ENCODE assay signal across 8 cellular contexts in the genomic region with DNA sequence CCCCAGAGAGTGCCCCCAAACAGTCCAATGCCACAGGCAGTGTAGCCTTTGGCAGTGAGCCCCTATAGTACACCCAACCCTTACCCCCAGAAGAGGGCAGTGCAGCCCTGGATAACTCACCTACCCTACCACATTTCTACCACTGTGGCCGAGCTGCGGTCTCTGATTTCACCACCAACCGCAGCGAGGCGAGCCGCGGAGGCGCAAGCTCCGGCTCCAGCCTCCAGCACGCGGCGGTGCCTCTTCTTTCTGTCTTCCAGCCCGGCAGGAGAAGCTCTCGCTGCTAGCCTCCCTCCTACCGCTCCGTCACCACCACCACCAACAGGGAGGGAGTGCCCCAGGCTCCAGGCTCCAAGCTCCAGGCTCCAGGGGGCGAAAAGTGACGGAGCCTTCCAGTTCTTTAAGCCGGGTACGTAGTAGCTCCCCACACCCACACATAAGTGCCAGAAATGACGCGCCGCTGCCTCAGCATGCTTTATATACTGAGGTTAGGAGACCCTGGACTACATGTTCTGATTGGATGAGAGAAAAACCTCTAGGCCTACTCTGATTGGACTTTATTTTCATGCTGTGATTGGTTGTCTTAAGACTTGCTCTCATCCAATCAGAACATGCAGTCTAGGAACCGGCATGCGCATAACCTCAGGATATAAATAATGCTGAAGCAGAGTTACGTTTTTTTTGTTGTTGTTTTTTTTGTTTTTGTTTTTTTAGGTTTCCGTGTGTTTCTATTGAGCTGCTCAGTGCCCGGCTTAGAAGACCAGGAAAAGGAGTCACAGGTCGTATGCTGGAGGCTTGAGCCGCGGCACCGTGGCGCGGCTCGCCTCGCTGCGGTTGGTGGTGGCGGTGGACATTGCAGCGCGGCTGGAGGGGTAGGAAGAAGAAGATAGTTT. TPM values are rescaled to one million over a fixed set of nuclear protein-coding genes. Genes with fewer than 3 reads are reported as not detected.
DNase-seq lines count a peak whose midpoint lies in the region; ATAC-seq and TF ChIP-seq lines count a peak whose summit lies in the region.
"Had no signal": no experiment of that assay in that cellular context is flagged by ENCODE, and none has a peak within 500 bp of the region (broad histone marks: within the 10 kb centered on the region; RNA-seq: fewer than 3 reads in every experiment).

A gene (plus strand): TSS at position 645 of the 893 bp plus-strand sequence.

- H3K4me3 ChIP-seq in SK-N-SH (ENCODE audit: low read depth in 2 of 2, low read length in 1 of 2) = no peak within 1 kb of the TSS
- no peak within 1 kb of the TSS for H3K4me3 ChIP-seq in naive thymus-derived CD4-positive, alpha-beta T cell (ENCODE audit: low read length)

- no peaks in the 10 kb centered on the region for H3K36me3 ChIP-seq in SK-N-SH (replicated peaks in 1 of 2; ENCODE audit: control insufficient read depth in 1 of 2, insufficient read depth in 2 of 2, low read length in 1 of 2)
- H3K36me3 ChIP-seq in naive thymus-derived CD4-positive, alpha-beta T cell (ENCODE audit: control insufficient read depth in 2 of 3, insufficient read depth in 3 of 3, low read length in 3 of 3) = no peaks in the 10 kb centered on the region

- no peak within 1 kb of the TSS for H2AFZ ChIP-seq in SK-N-SH (ENCODE audit: low read depth)

- H3K27ac ChIP-seq in SK-N-SH (ENCODE audit: low read depth in 2 of 2, low read length in 1 of 2) = no peak within 1 kb of the TSS
- no peak within 1 kb of the TSS for H3K27ac ChIP-seq in naive thymus-derived CD4-positive, alpha-beta T cell (ENCODE audit: low read depth, low read length)

- no peaks in the 10 kb centered on the region for H3K36me3 Mint-ChIP-seq in endothelial cell (ENCODE audit: low read depth, unreplicated experiment)
- no peaks in the 10 kb centered on the region for H3K36me3 Mint-ChIP-seq in naive thymus-derived CD4-positive, alpha-beta T cell

- no peak within 1 kb of the TSS for H3K4me3 Mint-ChIP-seq in endothelial cell (ENCODE audit: unreplicated experiment)
- H3K4me3 Mint-ChIP-seq in naive thymus-derived CD4-positive, alpha-beta T cell = no peak within 1 kb of the TSS

- DNase-seq in NCI-H146 (lab: John Stamatoyannopoulos, UW) = peak; percentile 64
- DNase-seq in SK-N-SH = peak; percentile 56
- peak; percentile 83 for DNase-seq in endothelial cell (ENCODE audit: low spot score)
- DNase-seq in naive thymus-derived CD4-positive, alpha-beta T cell = peak in 3 of 9 donors; percentile 3 to 15 (median 7)
- DNase-seq in posterior vena cava (ENCODE audit: low spot score) = no peak

- H3K4me1 Mint-ChIP-seq in endothelial cell (ENCODE audit: unreplicated experiment) = peaks cover 3% of the 10 kb centered on the region
- H3K4me1 Mint-ChIP-seq in naive thymus-derived CD4-positive, alpha-beta T cell = no peaks in the 10 kb centered on the region

- 78% methylated on average over 24 of the region's 40 CpGs for WGBS in SK-N-SH (ENCODE audit: low lambda C conversion rate)

- POLR2A ChIA-PET in SK-N-SH (lab: Yijun Ruan, JAX) = no interaction called here
- POLR2A ChIA-PET in naive thymus-derived CD4-positive, alpha-beta T cell (lab: Charles Lee) = no interaction called here

- H3K79me2 ChIP-seq in SK-N-SH (ENCODE audit: insufficient read depth) = no peaks in the 10 kb centered on the region

- TF ChIP-seq RAD21 in SK-N-SH (IDR thresholded peaks at IDR 0.05; ENCODE audit: low read length) = peak; percentile 58

- TF ChIP-seq EP300 in SK-N-SH (IDR thresholded peaks at IDR 0.05; ENCODE audit: borderline replicate concordance in 1 of 2, low read depth in 1 of 2, low read length in 1 of 2) = no peak

- no peaks in the 10 kb centered on the region; a peak in 1 of 4 replicates for H3K4me1 ChIP-seq in SK-N-SH (ENCODE audit: control insufficient read depth in 1 of 2, insufficient read depth in 2 of 2, low read depth in 1 of 2, low read length in 1 of 2)
- H3K4me1 ChIP-seq in naive thymus-derived CD4-positive, alpha-beta T cell (ENCODE audit: control insufficient read depth in 2 of 2, insufficient read depth in 2 of 2, low read length in 2 of 2) = no peaks in the 10 kb centered on the region

- no peaks in the 10 kb centered on the region for H3K9me2 ChIP-seq in SK-N-SH

- H3K9me3 Mint-ChIP-seq in endothelial cell (ENCODE audit: unreplicated experiment) = no peaks in the 10 kb centered on the region
- H3K9me3 Mint-ChIP-seq in naive thymus-derived CD4-positive, alpha-beta T cell = peaks cover 0 to 3% (median 0%) of the 10 kb centered on the region in 11 donors

- H3K9ac ChIP-seq in SK-N-SH = no peak within 1 kb of the TSS

- no peaks in the 10 kb centered on the region for H3F3A ChIP-seq in SK-N-SH (replicated peaks; ENCODE audit: insufficient read depth)

- CTCF ChIA-PET in SK-N-SH (lab: Yijun Ruan, JAX) = interaction anchor here (0.6 to 2.0 kb wide), 4 partner anchors 8 to 442 kb away, joined by 3 to 8 read pairs (median 5); no protein-coding TSS in a partner anchor
- CTCF ChIA-PET in naive thymus-derived CD4-positive, alpha-beta T cell (lab: Charles Lee) = no interaction called here

- ATAC-seq in GM21381 (IDR thresholded peaks at IDR 0.05; ENCODE audit: unreplicated experiment) (peak; percentile 64), HG03460 (IDR thresholded peaks at IDR 0.05; ENCODE audit: unreplicated experiment) (no peak)
- peak; percentile 65 for ATAC-seq in naive thymus-derived CD4-positive, alpha-beta T cell

- peaks cover 2% of the 10 kb centered on the region for H3K27me3 Mint-ChIP-seq in endothelial cell (ENCODE audit: unreplicated experiment)
- peaks cover 0 to 29% (median 0%) of the 10 kb centered on the region in 5 donors for H3K27me3 Mint-ChIP-seq in naive thymus-derived CD4-positive, alpha-beta T cell

- no peak within 1 kb of the TSS for H3K4me2 ChIP-seq in SK-N-SH

- intact Hi-C loops in naive thymus-derived CD4-positive, alpha-beta T cell (cut with micrococcal nuclease) = loop anchor here in 1 of 2 donors (5.0 kb wide), 1 partner anchor 48 kb away; no protein-coding TSS in a partner anchor
- intact Hi-C loops in posterior vena cava (cut with DNase I) = no loop called here

- no peaks in the 10 kb centered on the region for H4K20me1 ChIP-seq in SK-N-SH (ENCODE audit: insufficient read depth)

- no peak within 1 kb of the TSS for H3K27ac Mint-ChIP-seq in endothelial cell (ENCODE audit: unreplicated experiment)
- H3K27ac Mint-ChIP-seq in naive thymus-derived CD4-positive, alpha-beta T cell = no peak within 1 kb of the TSS

- H3K27me3 ChIP-seq in SK-N-SH (ENCODE audit: insufficient read depth) = no peaks in the 10 kb centered on the region
- H3K27me3 ChIP-seq in naive thymus-derived CD4-positive, alpha-beta T cell (ENCODE audit: control insufficient read depth in 2 of 2, insufficient read depth in 2 of 2, low read length in 2 of 2) = no peaks in the 10 kb centered on the region

- TF ChIP-seq CTCF in SK-N-SH (IDR thresholded peaks at IDR 0.05) (no peak), endothelial cell (IDR thresholded peaks at IDR 0.05; ENCODE audit: unreplicated experiment) (peak; percentile 49)

- H3K9me3 ChIP-seq in SK-N-SH = no peaks in the 10 kb centered on the region
- H3K9me3 ChIP-seq in naive thymus-derived CD4-positive, alpha-beta T cell (ENCODE audit: control insufficient read depth in 2 of 3, low read length in 3 of 3) = no peaks in the 10 kb centered on the region

TF ChIP-seq in SK-N-SH, 30 proteins besides CTCF, POLR2A, EP300 and RAD21:
- TF ChIP-seq FOSL2 (IDR thresholded peaks at IDR 0.05; ENCODE audit: borderline replicate concordance, low read depth) (no peak), ELF1 (IDR thresholded peaks at IDR 0.05) (no peak), TEAD4 (IDR thresholded peaks at IDR 0.05; ENCODE audit: borderline replicate concordance, insufficient read depth) (no peak), SMC3 (IDR thresholded peaks at IDR 0.05; ENCODE audit: low read depth, low read length) (peak; percentile 13; the same call in 1 of the 2 replicates), CHD2 (IDR thresholded peaks at IDR 0.05; ENCODE audit: low read length, partially characterized antibody) (no peak)
- TF ChIP-seq, protein P1, sequence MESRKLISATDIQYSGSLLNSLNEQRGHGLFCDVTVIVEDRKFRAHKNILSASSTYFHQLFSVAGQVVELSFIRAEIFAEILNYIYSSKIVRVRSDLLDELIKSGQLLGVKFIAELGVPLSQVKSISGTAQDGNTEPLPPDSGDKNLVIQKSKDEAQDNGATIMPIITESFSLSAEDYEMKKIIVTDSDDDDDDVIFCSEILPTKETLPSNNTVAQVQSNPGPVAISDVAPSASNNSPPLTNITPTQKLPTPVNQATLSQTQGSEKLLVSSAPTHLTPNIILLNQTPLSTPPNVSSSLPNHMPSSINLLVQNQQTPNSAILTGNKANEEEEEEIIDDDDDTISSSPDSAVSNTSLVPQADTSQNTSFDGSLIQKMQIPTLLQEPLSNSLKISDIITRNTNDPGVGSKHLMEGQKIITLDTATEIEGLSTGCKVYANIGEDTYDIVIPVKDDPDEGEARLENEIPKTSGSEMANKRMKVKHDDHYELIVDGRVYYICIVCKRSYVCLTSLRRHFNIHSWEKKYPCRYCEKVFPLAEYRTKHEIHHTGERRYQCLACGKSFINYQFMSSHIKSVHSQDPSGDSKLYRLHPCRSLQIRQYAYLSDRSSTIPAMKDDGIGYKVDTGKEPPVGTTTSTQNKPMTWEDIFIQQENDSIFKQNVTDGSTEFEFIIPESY (IDR thresholded peaks at IDR 0.05; ENCODE audit: borderline replicate concordance, low read depth) = no peak

RNA-seq across cellular contexts. Expression of the gene that starts here (rescaled TPM):
- polyA plus RNA-seq in SK-N-SH (2012; rRNA removed) = 0.03 TPM in 1 of 2 replicates, not detected in the other
- polyA plus RNA-seq in SK-N-SH (2012; cell fraction: cytosol; rRNA removed) = 0.01 TPM in 1 of 2 replicates, not detected in the other
- not detected in 2 replicates for polyA plus RNA-seq in SK-N-SH (2012; cell fraction: nucleus; rRNA removed)
- total RNA-seq in endothelial cell (ENCODE audit: unreplicated experiment) = 1.3 TPM
- total RNA-seq in naive thymus-derived CD4-positive, alpha-beta T cell = under 1 TPM in 1 of 5 experiments, not detected in 4; 0.27 TPM
- polyA plus RNA-seq in naive thymus-derived CD4-positive, alpha-beta T cell = not detected
- total RNA-seq in posterior vena cava = not detected
- total RNA-seq: subcutaneous adipose tissue had no signal

Comparison
In these comparisons a context has a peak if more than half of its experiments do, and no peak if none do; other contexts are left out.
1. Peak in DNase-seq in SK-N-SH; RNA of the gene not detected or under 1 TPM.
2. Peak in ATAC-seq in naive thymus-derived CD4-positive, alpha-beta T cell; RNA of the gene not detected or under 1 TPM.